In the genomic region with DNA sequence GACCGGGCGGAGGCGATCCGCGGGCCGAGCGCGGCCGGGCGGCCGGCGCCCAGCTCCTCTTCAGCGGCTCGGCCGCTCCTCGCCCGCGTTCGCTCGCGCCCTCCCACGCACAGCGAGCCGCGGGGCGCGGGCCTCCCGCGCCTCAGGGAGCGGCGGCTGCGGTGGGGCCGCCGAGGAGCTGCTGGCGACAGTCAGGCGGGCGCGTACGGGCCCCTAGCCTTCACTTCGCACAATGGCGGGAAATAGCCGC, we compare ENCODE assay signal across 1 cellular context.
TF ChIP-seq lines count a peak whose summit lies in the region.

A gene with protein sequence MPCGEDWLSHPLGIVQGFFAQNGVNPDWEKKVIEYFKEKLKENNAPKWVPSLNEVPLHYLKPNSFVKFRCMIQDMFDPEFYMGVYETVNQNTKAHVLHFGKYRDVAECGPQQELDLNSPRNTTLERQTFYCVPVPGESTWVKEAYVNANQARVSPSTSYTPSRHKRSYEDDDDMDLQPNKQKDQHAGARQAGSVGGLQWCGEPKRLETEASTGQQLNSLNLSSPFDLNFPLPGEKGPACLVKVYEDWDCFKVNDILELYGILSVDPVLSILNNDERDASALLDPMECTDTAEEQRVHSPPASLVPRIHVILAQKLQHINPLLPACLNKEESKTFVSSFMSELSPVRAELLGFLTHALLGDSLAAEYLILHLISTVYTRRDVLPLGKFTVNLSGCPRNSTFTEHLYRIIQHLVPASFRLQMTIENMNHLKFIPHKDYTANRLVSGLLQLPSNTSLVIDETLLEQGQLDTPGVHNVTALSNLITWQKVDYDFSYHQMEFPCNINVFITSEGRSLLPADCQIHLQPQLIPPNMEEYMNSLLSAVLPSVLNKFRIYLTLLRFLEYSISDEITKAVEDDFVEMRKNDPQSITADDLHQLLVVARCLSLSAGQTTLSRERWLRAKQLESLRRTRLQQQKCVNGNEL (minus strand): TSS at position 234 of the 250 bp plus-strand sequence. CDS start 259 bp downstream, outside the sequence.

TF ChIP-seq in HepG2, 621 proteins besides CTCF, POLR2A, EP300 and RAD21 (continued from another document and continues in another):
- TF ChIP-seq ESRRA (CRISPR knock-in tag; IDR thresholded peaks at IDR 0.05; ENCODE audit: low read depth) (0 out of 2 replicates have a peak, but pooled peaks have one; percentile 57), ZNF383 (CRISPR knock-in tag; IDR thresholded peaks at IDR 0.05; ENCODE audit: borderline replicate concordance) (no peak), ZMAT3 (CRISPR knock-in tag; conservative IDR thresholded peaks at IDR 0.05) (0 out of 2 replicates have a peak, but pooled peaks have one; percentile 26), ATM (IDR thresholded peaks at IDR 0.05; ENCODE audit: borderline replicate concordance) (no peak), ZBTB38 (CRISPR knock-in tag; IDR thresholded peaks at IDR 0.05) (no peak), CBX2 (IDR thresholded peaks at IDR 0.05; ENCODE audit: low read depth, low read length) (no peak), CBX2 (CRISPR knock-in tag; IDR thresholded peaks at IDR 0.05; ENCODE audit: low read depth) (no peak), GTF3A (CRISPR knock-in tag; conservative IDR thresholded peaks at IDR 0.05) (no peak), JDP2 (CRISPR knock-in tag; IDR thresholded peaks at IDR 0.05; ENCODE audit: borderline replicate concordance) (no peak; the same call in 1 of the 2 replicates), ZNF776 (CRISPR knock-in tag; IDR thresholded peaks at IDR 0.05) (peak; percentile 81; the same call in 1 of the 2 replicates), BHLHE40 (IDR thresholded peaks at IDR 0.05; ENCODE audit: low read length) (no peak), ATF7-NPFF (CRISPR knock-in tag; IDR thresholded peaks at IDR 0.05; ENCODE audit: low read depth) (peak; percentile 52; the same call in 1 of the 2 replicates), ZNF263 (CRISPR knock-in tag; IDR thresholded peaks at IDR 0.05) (no peak)
- TF ChIP-seq, protein P1, sequence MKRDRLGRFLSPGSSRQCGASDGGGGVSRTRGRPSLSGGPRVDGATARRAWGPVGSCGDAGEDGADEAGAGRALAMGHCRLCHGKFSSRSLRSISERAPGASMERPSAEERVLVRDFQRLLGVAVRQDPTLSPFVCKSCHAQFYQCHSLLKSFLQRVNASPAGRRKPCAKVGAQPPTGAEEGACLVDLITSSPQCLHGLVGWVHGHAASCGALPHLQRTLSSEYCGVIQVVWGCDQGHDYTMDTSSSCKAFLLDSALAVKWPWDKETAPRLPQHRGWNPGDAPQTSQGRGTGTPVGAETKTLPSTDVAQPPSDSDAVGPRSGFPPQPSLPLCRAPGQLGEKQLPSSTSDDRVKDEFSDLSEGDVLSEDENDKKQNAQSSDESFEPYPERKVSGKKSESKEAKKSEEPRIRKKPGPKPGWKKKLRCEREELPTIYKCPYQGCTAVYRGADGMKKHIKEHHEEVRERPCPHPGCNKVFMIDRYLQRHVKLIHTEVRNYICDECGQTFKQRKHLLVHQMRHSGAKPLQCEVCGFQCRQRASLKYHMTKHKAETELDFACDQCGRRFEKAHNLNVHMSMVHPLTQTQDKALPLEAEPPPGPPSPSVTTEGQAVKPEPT (CRISPR knock-in tag; IDR thresholded peaks at IDR 0.05; ENCODE audit: low read depth), result peak; percentile 18; the same call in 1 of the 2 replicates
- TF ChIP-seq, protein P2, sequence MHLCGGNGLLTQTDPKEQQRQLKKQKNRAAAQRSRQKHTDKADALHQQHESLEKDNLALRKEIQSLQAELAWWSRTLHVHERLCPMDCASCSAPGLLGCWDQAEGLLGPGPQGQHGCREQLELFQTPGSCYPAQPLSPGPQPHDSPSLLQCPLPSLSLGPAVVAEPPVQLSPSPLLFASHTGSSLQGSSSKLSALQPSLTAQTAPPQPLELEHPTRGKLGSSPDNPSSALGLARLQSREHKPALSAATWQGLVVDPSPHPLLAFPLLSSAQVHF (CRISPR knock-in tag; IDR thresholded peaks at IDR 0.05), result no peak
- TF ChIP-seq, protein P3, sequence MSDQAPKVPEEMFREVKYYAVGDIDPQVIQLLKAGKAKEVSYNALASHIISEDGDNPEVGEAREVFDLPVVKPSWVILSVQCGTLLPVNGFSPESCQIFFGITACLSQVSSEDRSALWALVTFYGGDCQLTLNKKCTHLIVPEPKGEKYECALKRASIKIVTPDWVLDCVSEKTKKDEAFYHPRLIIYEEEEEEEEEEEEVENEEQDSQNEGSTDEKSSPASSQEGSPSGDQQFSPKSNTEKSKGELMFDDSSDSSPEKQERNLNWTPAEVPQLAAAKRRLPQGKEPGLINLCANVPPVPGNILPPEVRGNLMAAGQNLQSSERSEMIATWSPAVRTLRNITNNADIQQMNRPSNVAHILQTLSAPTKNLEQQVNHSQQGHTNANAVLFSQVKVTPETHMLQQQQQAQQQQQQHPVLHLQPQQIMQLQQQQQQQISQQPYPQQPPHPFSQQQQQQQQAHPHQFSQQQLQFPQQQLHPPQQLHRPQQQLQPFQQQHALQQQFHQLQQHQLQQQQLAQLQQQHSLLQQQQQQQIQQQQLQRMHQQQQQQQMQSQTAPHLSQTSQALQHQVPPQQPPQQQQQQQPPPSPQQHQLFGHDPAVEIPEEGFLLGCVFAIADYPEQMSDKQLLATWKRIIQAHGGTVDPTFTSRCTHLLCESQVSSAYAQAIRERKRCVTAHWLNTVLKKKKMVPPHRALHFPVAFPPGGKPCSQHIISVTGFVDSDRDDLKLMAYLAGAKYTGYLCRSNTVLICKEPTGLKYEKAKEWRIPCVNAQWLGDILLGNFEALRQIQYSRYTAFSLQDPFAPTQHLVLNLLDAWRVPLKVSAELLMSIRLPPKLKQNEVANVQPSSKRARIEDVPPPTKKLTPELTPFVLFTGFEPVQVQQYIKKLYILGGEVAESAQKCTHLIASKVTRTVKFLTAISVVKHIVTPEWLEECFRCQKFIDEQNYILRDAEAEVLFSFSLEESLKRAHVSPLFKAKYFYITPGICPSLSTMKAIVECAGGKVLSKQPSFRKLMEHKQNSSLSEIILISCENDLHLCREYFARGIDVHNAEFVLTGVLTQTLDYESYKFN (CRISPR knock-in tag; conservative IDR thresholded peaks at IDR 0.05), result no peak
- TF ChIP-seq, protein P4, sequence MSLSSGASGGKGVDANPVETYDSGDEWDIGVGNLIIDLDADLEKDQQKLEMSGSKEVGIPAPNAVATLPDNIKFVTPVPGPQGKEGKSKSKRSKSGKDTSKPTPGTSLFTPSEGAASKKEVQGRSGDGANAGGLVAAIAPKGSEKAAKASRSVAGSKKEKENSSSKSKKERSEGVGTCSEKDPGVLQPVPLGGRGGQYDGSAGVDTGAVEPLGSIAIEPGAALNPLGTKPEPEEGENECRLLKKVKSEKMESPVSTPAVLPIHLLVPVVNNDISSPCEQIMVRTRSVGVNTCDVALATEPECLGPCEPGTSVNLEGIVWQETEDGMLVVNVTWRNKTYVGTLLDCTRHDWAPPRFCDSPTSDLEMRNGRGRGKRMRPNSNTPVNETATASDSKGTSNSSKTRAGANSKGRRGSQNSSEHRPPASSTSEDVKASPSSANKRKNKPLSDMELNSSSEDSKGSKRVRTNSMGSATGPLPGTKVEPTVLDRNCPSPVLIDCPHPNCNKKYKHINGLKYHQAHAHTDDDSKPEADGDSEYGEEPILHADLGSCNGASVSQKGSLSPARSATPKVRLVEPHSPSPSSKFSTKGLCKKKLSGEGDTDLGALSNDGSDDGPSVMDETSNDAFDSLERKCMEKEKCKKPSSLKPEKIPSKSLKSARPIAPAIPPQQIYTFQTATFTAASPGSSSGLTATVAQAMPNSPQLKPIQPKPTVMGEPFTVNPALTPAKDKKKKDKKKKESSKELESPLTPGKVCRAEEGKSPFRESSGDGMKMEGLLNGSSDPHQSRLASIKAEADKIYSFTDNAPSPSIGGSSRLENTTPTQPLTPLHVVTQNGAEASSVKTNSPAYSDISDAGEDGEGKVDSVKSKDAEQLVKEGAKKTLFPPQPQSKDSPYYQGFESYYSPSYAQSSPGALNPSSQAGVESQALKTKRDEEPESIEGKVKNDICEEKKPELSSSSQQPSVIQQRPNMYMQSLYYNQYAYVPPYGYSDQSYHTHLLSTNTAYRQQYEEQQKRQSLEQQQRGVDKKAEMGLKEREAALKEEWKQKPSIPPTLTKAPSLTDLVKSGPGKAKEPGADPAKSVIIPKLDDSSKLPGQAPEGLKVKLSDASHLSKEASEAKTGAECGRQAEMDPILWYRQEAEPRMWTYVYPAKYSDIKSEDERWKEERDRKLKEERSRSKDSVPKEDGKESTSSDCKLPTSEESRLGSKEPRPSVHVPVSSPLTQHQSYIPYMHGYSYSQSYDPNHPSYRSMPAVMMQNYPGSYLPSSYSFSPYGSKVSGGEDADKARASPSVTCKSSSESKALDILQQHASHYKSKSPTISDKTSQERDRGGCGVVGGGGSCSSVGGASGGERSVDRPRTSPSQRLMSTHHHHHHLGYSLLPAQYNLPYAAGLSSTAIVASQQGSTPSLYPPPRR (CRISPR knock-in tag; IDR thresholded peaks at IDR 0.05; ENCODE audit: borderline replicate concordance), result 0 out of 2 replicates have a peak, but pooled peaks have one; percentile 13
- TF ChIP-seq, protein P5, sequence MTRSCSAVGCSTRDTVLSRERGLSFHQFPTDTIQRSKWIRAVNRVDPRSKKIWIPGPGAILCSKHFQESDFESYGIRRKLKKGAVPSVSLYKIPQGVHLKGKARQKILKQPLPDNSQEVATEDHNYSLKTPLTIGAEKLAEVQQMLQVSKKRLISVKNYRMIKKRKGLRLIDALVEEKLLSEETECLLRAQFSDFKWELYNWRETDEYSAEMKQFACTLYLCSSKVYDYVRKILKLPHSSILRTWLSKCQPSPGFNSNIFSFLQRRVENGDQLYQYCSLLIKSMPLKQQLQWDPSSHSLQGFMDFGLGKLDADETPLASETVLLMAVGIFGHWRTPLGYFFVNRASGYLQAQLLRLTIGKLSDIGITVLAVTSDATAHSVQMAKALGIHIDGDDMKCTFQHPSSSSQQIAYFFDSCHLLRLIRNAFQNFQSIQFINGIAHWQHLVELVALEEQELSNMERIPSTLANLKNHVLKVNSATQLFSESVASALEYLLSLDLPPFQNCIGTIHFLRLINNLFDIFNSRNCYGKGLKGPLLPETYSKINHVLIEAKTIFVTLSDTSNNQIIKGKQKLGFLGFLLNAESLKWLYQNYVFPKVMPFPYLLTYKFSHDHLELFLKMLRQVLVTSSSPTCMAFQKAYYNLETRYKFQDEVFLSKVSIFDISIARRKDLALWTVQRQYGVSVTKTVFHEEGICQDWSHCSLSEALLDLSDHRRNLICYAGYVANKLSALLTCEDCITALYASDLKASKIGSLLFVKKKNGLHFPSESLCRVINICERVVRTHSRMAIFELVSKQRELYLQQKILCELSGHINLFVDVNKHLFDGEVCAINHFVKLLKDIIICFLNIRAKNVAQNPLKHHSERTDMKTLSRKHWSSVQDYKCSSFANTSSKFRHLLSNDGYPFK (CRISPR knock-in tag; IDR thresholded peaks at IDR 0.05; ENCODE audit: borderline replicate concordance), result no peak
- TF ChIP-seq, protein P6, sequence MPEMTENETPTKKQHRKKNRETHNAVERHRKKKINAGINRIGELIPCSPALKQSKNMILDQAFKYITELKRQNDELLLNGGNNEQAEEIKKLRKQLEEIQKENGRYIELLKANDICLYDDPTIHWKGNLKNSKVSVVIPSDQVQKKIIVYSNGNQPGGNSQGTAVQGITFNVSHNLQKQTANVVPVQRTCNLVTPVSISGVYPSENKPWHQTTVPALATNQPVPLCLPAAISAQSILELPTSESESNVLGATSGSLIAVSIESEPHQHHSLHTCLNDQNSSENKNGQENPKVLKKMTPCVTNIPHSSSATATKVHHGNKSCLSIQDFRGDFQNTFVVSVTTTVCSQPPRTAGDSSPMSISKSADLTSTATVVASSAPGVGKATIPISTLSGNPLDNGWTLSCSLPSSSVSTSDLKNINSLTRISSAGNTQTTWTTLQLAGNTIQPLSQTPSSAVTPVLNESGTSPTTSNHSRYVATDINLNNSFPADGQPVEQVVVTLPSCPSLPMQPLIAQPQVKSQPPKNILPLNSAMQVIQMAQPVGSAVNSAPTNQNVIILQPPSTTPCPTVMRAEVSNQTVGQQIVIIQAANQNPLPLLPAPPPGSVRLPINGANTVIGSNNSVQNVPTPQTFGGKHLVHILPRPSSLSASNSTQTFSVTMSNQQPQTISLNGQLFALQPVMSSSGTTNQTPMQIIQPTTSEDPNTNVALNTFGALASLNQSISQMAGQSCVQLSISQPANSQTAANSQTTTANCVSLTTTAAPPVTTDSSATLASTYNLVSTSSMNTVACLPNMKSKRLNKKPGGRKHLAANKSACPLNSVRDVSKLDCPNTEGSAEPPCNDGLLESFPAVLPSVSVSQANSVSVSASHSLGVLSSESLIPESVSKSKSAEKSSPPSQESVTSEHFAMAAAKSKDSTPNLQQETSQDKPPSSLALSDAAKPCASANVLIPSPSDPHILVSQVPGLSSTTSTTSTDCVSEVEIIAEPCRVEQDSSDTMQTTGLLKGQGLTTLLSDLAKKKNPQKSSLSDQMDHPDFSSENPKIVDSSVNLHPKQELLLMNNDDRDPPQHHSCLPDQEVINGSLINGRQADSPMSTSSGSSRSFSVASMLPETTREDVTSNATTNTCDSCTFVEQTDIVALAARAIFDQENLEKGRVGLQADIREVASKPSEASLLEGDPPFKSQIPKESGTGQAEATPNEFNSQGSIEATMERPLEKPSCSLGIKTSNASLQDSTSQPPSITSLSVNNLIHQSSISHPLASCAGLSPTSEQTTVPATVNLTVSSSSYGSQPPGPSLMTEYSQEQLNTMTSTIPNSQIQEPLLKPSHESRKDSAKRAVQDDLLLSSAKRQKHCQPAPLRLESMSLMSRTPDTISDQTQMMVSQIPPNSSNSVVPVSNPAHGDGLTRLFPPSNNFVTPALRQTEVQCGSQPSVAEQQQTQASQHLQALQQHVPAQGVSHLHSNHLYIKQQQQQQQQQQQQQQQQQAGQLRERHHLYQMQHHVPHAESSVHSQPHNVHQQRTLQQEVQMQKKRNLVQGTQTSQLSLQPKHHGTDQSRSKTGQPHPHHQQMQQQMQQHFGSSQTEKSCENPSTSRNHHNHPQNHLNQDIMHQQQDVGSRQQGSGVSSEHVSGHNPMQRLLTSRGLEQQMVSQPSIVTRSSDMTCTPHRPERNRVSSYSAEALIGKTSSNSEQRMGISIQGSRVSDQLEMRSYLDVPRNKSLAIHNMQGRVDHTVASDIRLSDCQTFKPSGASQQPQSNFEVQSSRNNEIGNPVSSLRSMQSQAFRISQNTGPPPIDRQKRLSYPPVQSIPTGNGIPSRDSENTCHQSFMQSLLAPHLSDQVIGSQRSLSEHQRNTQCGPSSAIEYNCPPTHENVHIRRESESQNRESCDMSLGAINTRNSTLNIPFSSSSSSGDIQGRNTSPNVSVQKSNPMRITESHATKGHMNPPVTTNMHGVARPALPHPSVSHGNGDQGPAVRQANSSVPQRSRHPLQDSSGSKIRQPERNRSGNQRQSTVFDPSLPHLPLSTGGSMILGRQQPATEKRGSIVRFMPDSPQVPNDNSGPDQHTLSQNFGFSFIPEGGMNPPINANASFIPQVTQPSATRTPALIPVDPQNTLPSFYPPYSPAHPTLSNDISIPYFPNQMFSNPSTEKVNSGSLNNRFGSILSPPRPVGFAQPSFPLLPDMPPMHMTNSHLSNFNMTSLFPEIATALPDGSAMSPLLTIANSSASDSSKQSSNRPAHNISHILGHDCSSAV (CRISPR knock-in tag; IDR thresholded peaks at IDR 0.05; ENCODE audit: borderline replicate concordance), result no peak
- TF ChIP-seq, protein P7, sequence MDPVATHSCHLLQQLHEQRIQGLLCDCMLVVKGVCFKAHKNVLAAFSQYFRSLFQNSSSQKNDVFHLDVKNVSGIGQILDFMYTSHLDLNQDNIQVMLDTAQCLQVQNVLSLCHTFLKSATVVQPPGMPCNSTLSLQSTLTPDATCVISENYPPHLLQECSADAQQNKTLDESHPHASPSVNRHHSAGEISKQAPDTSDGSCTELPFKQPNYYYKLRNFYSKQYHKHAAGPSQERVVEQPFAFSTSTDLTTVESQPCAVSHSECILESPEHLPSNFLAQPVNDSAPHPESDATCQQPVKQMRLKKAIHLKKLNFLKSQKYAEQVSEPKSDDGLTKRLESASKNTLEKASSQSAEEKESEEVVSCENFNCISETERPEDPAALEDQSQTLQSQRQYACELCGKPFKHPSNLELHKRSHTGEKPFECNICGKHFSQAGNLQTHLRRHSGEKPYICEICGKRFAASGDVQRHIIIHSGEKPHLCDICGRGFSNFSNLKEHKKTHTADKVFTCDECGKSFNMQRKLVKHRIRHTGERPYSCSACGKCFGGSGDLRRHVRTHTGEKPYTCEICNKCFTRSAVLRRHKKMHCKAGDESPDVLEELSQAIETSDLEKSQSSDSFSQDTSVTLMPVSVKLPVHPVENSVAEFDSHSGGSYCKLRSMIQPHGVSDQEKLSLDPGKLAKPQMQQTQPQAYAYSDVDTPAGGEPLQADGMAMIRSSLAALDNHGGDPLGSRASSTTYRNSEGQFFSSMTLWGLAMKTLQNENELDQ (CRISPR knock-in tag; IDR thresholded peaks at IDR 0.05; ENCODE audit: borderline replicate concordance), result no peak
